1 cellular context compared by ENCODE assay signal in the genomic region with DNA sequence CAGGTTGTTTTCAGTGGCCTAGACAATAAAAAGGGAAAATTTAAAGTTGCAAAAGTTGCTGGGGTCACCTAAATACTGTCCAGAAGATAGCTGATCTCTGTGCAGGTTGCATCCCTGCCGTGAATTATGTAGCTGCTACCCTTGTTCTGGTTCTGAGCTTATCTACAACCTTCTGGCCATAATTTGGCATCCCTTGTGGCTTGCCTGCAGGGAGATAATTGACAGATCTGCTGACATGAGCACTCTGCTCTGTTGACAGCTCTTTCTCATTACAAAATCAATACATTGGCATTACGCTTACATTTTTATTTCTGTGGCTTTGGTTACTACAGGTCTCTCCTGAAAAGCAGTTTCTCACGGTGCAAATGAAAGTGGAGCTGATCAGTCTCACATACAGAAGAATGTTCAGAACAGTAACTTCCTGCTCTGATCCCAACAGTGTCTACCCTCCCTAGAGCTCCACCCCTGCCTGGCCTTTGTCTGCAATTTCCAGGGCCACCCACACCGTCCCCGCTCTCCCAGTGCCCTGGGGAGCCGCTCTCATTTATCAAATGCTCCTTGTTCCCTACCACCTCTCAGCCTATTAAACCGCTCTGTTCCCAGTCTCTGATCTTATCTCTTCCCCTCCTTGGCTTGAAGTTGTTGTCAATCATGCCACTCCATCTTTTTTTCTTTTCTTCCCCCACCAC.
TF ChIP-seq lines count a peak whose summit lies in the region.

No MANE protein-coding gene starts in this region.

TF ChIP-seq in WTC11, 78 proteins besides CTCF, POLR2A, EP300 and RAD21 (continued from another document):
- TF ChIP-seq, protein P1, sequence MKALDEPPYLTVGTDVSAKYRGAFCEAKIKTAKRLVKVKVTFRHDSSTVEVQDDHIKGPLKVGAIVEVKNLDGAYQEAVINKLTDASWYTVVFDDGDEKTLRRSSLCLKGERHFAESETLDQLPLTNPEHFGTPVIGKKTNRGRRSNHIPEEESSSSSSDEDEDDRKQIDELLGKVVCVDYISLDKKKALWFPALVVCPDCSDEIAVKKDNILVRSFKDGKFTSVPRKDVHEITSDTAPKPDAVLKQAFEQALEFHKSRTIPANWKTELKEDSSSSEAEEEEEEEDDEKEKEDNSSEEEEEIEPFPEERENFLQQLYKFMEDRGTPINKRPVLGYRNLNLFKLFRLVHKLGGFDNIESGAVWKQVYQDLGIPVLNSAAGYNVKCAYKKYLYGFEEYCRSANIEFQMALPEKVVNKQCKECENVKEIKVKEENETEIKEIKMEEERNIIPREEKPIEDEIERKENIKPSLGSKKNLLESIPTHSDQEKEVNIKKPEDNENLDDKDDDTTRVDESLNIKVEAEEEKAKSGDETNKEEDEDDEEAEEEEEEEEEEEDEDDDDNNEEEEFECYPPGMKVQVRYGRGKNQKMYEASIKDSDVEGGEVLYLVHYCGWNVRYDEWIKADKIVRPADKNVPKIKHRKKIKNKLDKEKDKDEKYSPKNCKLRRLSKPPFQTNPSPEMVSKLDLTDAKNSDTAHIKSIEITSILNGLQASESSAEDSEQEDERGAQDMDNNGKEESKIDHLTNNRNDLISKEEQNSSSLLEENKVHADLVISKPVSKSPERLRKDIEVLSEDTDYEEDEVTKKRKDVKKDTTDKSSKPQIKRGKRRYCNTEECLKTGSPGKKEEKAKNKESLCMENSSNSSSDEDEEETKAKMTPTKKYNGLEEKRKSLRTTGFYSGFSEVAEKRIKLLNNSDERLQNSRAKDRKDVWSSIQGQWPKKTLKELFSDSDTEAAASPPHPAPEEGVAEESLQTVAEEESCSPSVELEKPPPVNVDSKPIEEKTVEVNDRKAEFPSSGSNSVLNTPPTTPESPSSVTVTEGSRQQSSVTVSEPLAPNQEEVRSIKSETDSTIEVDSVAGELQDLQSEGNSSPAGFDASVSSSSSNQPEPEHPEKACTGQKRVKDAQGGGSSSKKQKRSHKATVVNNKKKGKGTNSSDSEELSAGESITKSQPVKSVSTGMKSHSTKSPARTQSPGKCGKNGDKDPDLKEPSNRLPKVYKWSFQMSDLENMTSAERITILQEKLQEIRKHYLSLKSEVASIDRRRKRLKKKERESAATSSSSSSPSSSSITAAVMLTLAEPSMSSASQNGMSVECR (CRISPR knock-in tag; IDR thresholded peaks at IDR 0.05; ENCODE audit: borderline replicate concordance): no peak
- no peak for TF ChIP-seq CBFB (CRISPR knock-in tag; IDR thresholded peaks at IDR 0.05; ENCODE audit: low read depth)
- no peak for TF ChIP-seq ZNF416 (CRISPR knock-in tag; IDR thresholded peaks at IDR 0.05)
- no peak for TF ChIP-seq NR3C1 (CRISPR knock-in tag; conservative IDR thresholded peaks at IDR 0.05; ENCODE audit: low read depth)
- TF ChIP-seq, protein P2, sequence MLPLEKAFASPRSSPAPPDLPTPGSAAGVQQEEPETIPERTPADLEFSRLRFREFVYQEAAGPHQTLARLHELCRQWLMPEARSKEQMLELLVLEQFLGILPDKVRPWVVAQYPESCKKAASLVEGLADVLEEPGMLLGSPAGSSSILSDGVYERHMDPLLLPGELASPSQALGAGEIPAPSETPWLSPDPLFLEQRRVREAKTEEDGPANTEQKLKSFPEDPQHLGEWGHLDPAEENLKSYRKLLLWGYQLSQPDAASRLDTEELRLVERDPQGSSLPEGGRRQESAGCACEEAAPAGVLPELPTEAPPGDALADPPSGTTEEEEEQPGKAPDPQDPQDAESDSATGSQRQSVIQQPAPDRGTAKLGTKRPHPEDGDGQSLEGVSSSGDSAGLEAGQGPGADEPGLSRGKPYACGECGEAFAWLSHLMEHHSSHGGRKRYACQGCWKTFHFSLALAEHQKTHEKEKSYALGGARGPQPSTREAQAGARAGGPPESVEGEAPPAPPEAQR (CRISPR knock-in tag; IDR thresholded peaks at IDR 0.05): no peak
- TF ChIP-seq ELF4 (CRISPR knock-in tag; IDR thresholded peaks at IDR 0.05; ENCODE audit: low read depth): no peak
- TF ChIP-seq RORB (CRISPR knock-in tag; IDR thresholded peaks at IDR 0.05): no peak
- TF ChIP-seq, protein P3, sequence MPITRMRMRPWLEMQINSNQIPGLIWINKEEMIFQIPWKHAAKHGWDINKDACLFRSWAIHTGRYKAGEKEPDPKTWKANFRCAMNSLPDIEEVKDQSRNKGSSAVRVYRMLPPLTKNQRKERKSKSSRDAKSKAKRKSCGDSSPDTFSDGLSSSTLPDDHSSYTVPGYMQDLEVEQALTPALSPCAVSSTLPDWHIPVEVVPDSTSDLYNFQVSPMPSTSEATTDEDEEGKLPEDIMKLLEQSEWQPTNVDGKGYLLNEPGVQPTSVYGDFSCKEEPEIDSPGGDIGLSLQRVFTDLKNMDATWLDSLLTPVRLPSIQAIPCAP (CRISPR knock-in tag; IDR thresholded peaks at IDR 0.05): no peak
- TF ChIP-seq NR1H2 (CRISPR knock-in tag; IDR thresholded peaks at IDR 0.05): no peak
- no peak for TF ChIP-seq EMX1 (CRISPR knock-in tag; IDR thresholded peaks at IDR 0.05)
- TF ChIP-seq ZNF423 (CRISPR knock-in tag; IDR thresholded peaks at IDR 0.05): no peak
- no peak for TF ChIP-seq MXD4 (CRISPR knock-in tag; IDR thresholded peaks at IDR 0.05; ENCODE audit: borderline replicate concordance)
- TF ChIP-seq ATF1 (CRISPR knock-in tag; IDR thresholded peaks at IDR 0.05): no peak
- no peak for TF ChIP-seq SMAD3 (CRISPR knock-in tag; IDR thresholded peaks at IDR 0.05; ENCODE audit: borderline replicate concordance)
